Comparison of ENCODE assay signal across 1 cellular context in the genomic region with DNA sequence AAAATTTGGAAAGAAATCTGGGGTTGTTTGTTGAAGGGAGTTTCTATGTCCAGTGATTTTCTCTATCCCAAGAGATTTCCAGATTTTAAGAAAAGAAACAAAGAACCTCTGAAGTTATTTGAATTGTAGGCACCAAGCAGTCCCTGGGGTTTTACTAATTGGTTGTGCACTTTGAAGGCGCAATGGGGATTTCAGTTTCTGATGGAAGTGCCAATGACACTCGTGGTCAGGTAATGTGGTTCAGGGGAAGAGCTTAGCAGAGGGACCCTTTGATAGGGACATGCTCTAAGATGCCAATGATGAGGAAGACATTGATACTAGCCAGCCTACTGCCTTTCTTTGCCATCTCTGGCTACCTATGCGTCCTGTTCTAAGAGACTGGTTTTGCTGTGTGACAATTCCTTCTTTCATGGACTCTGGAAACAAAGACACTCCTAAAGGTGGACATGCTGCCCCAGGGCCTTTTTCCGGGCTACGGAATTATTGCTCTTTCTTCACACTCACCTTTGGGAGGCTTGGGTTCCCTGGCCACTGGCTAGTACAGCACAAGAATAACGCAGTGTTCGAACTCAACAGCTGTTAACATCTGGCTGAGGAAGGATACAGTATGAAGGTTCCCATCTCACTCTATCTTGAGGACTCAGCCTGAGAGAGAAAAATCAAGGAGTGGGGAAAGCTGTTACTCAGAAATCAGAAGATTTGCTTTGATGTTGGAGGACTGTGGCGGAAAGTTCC.
TF ChIP-seq lines count a peak whose summit lies in the region.

No MANE protein-coding gene starts in this region.

TF ChIP-seq in SK-N-SH, 30 proteins besides CTCF, POLR2A, EP300 and RAD21 (continued from another document):
- TF ChIP-seq, protein P1, sequence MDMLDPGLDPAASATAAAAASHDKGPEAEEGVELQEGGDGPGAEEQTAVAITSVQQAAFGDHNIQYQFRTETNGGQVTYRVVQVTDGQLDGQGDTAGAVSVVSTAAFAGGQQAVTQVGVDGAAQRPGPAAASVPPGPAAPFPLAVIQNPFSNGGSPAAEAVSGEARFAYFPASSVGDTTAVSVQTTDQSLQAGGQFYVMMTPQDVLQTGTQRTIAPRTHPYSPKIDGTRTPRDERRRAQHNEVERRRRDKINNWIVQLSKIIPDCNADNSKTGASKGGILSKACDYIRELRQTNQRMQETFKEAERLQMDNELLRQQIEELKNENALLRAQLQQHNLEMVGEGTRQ (IDR thresholded peaks at IDR 0.05; ENCODE audit: borderline replicate concordance, low read depth, low read length): no peak
- TF ChIP-seq NFIC (IDR thresholded peaks at IDR 0.05; ENCODE audit: borderline replicate concordance): no peak
